Comparison of ENCODE assay signal across 23 cellular contexts in the genomic region with DNA sequence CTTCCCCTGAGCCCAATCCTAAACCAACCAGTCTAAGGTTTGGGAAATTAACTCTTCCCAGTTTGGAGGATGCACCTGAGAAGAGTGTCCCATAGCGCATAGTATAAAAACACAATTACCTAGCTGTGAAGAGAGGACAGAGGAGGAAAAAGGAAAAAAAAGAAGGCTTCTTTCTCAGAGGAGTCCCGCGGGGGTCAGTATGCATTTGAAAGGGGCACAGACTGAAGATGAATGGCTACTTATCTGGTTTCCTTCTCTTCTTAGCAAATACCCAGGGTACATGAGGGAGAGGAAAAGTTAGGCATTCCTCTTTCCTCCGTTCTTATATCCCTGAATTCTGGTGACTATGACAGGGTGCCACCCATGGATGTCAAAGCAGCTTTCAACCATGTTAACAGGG.
DNase-seq lines count a peak whose midpoint lies in the region; ATAC-seq and TF ChIP-seq lines count a peak whose summit lies in the region.
"Had no signal": no experiment of that assay in that cellular context is flagged by ENCODE, and none has a peak within 500 bp of the region (broad histone marks: within the 10 kb centered on the region; RNA-seq: fewer than 3 reads in every experiment).

No MANE protein-coding gene starts in this region.

- DNase-seq in ELF-1 (ENCODE audit: low read depth, low spot score) (peak; percentile 44), endodermal cell (peak; percentile 79), iPS-NIHi7 (ENCODE audit: extremely low spot score) (peak; percentile 8), NK-92 (lab: John Stamatoyannopoulos, UW; ENCODE audit: unreplicated experiment) (no peak)
- DNase-seq: CD4-positive, CD25-positive, alpha-beta regulatory T cell; DND-41; GM23248; HCEC 1CT; Karpas-422; NCI-H1105 treated with DMSO at 0.1 percent for 48 hours; NCI-H146; NCI-H1930; NCI-H2107; NCI-H524 treated with DMSO at 0.1 percent for 48 hours; NCI-H774; NK-92 treated with Interleukin-12 subunit alpha and Interleukin-12 subunit beta, amount 100 ng/mL, for 24 hours; PC-9 had no signal

- no peak overlapping the region for H3K4me3 Mint-ChIP-seq in endodermal cell
- no peak overlapping the region for H3K4me3 Mint-ChIP-seq in stimulated activated memory B cell treated with anti-CD40 and anti-IgM and Interleukin-4, amounts not matched to agents 10 μg/mL and 1 μg/mL and 100 μg/mL, for 72 hours
- H3K4me3 Mint-ChIP-seq: CD4-positive, CD25-positive, alpha-beta regulatory T cell had no signal

- H3K9me3 Mint-ChIP-seq in endodermal cell, result no peaks in the 10 kb centered on the region
- H3K9me3 Mint-ChIP-seq in stimulated activated memory B cell treated with anti-CD40 and anti-IgM and Interleukin-4, amounts not matched to agents 10 μg/mL and 1 μg/mL and 100 μg/mL, for 72 hours, result no peaks in the 10 kb centered on the region

- peak overlapping the region; percentile 26 for H3K4me3 ChIP-seq in HUES6 (ENCODE audit: low read depth, low read length)
- no peak overlapping the region for H3K4me3 ChIP-seq in endodermal cell (ENCODE audit: low read length)
- H3K4me3 ChIP-seq: GM23248, PC-9, SJSA1 had no signal

- H3K36me3 ChIP-seq in HUES6 (ENCODE audit: control insufficient read depth, insufficient read depth, low read length) (no peaks in the 10 kb centered on the region), endodermal cell (ENCODE audit: control insufficient read depth, insufficient read depth, low read length) (no peaks in the 10 kb centered on the region)
- H3K36me3 ChIP-seq: SJSA1 had no signal

- no peak overlapping the region for H3K27ac Mint-ChIP-seq in endodermal cell
- no peak overlapping the region for H3K27ac Mint-ChIP-seq in stimulated activated memory B cell treated with anti-CD40 and anti-IgM and Interleukin-4, amounts not matched to agents 10 μg/mL and 1 μg/mL and 100 μg/mL, for 72 hours
- H3K27ac Mint-ChIP-seq: CD4-positive, CD25-positive, alpha-beta regulatory T cell had no signal

- H3K27me3 Mint-ChIP-seq in endodermal cell (ENCODE audit: insufficient read depth), result peaks cover 21% of the 10 kb centered on the region
- H3K27me3 Mint-ChIP-seq in stimulated activated memory B cell treated with anti-CD40 and anti-IgM and Interleukin-4, amounts not matched to agents 10 μg/mL and 1 μg/mL and 100 μg/mL, for 72 hours, result no peaks in the 10 kb centered on the region
- H3K27me3 Mint-ChIP-seq: CD4-positive, CD25-positive, alpha-beta regulatory T cell had no signal

- peak overlapping the region; percentile 79; the same call in 1 of the 2 replicates for H3K27ac ChIP-seq in HUES6 (ENCODE audit: low read depth, low read length)
- H3K27ac ChIP-seq in endodermal cell (ENCODE audit: low read depth, low read length), result no peak overlapping the region
- H3K27ac ChIP-seq: GM23248, PC-9, SJSA1 had no signal

- peaks cover 48% of the 10 kb centered on the region for H3K4me1 Mint-ChIP-seq in endodermal cell
- no peaks in the 10 kb centered on the region for H3K4me1 Mint-ChIP-seq in stimulated activated memory B cell treated with anti-CD40 and anti-IgM and Interleukin-4, amounts not matched to agents 10 μg/mL and 1 μg/mL and 100 μg/mL, for 72 hours
- H3K4me1 Mint-ChIP-seq: CD4-positive, CD25-positive, alpha-beta regulatory T cell had no signal

- ATAC-seq in HG03139 (IDR thresholded peaks at IDR 0.05; ENCODE audit: unreplicated experiment), result no peak
- ATAC-seq in stimulated activated memory B cell treated with anti-CD40 and anti-IgM and Interleukin-4, amounts not matched to agents 10 μg/mL and 1 μg/mL and 100 μg/mL, for 72 hours, result no peak
- ATAC-seq: HepG2, Right ventricle myocardium inferior had no signal

- no peak for TF ChIP-seq CTCF in endodermal cell (conservative IDR thresholded peaks at IDR 0.05)

- peak overlapping the region; percentile 76 for H3K9ac ChIP-seq in HUES6 (ENCODE audit: low read length)
- H3K9ac ChIP-seq in endodermal cell (ENCODE audit: extremely low read depth, low read length, poor library complexity, severe bottlenecking), result no peak overlapping the region
- H3K9ac ChIP-seq: GM23248 had no signal

- H3K27me3 ChIP-seq in HUES6 (ENCODE audit: control insufficient read depth, insufficient read depth, low read length), result peaks cover 20% of the 10 kb centered on the region
- H3K27me3 ChIP-seq in endodermal cell (ENCODE audit: control insufficient read depth, insufficient read depth, low read length, poor library complexity, severe bottlenecking), result no peaks in the 10 kb centered on the region
- H3K27me3 ChIP-seq: SJSA1 had no signal

- H3K4me1 ChIP-seq in HUES6 (ENCODE audit: control insufficient read depth, insufficient read depth, low read length) (peaks cover 74% of the 10 kb centered on the region), endodermal cell (ENCODE audit: control insufficient read depth, insufficient read depth, low read length) (no peaks in the 10 kb centered on the region)
- H3K4me1 ChIP-seq: SJSA1 had no signal

- H3K36me3 Mint-ChIP-seq in endodermal cell (ENCODE audit: low read depth), result no peaks in the 10 kb centered on the region
- H3K36me3 Mint-ChIP-seq in stimulated activated memory B cell treated with anti-CD40 and anti-IgM and Interleukin-4, amounts not matched to agents 10 μg/mL and 1 μg/mL and 100 μg/mL, for 72 hours, result no peaks in the 10 kb centered on the region
- H3K36me3 Mint-ChIP-seq: CD4-positive, CD25-positive, alpha-beta regulatory T cell had no signal

- 59% methylated on average over 3 of the region's 4 CpGs; no CpG with 5 or more reads in 1 of the 2 experiments for WGBS in endodermal cell (ENCODE audit: insufficient coverage in 1 of 2, insufficient read length in 1 of 2), 2 experiments

- H3K9me3 ChIP-seq in HUES6 (ENCODE audit: control insufficient read depth, insufficient read depth, low read depth, low read length) (no peaks in the 10 kb centered on the region), endodermal cell (ENCODE audit: control insufficient read depth, low read length) (no peaks in the 10 kb centered on the region)
- H3K9me3 ChIP-seq: SJSA1 had no signal
